ENCODE assay signal across 1 cellular context in genomic region chr11:63974259-63975143, GRCh38.
A peak's percentile ranks its signal among the peaks of the same experiment; 100 is the strongest.
TF ChIP-seq lines count a peak whose summit lies in the region.

COX8A (plus strand) TSS chr11:63974620; CDS start chr11:63974681, 61 bp downstream.

TF ChIP-seq in IMR-90, 13 proteins besides CTCF, POLR2A, EP300 and RAD21:
- TF ChIP-seq USF2 (IDR thresholded peaks at IDR 0.05; ENCODE audit: low read depth, low read length) (0 out of 2 replicates have a peak, but pooled peaks have one; percentile 1), MXI1 (IDR thresholded peaks at IDR 0.05; ENCODE audit: borderline replicate concordance, low read depth, low read length) (no peak), BHLHE40 (IDR thresholded peaks at IDR 0.05; ENCODE audit: low read depth, low read length) (no peak), RCOR1 (IDR thresholded peaks at IDR 0.05; ENCODE audit: insufficient replicate concordance, low read length) (no peak), RFX5 (IDR thresholded peaks at IDR 0.05; ENCODE audit: low read depth, low read length) (no peak), MAZ (IDR thresholded peaks at IDR 0.05; ENCODE audit: borderline replicate concordance, low read depth, low read length) (peak; percentile 99), CEBPB (IDR thresholded peaks at IDR 0.05; ENCODE audit: low read depth, low read length) (peak; percentile 97), ELK1 (IDR thresholded peaks at IDR 0.05; ENCODE audit: borderline replicate concordance, low read depth, low read length) (no peak), FOS (IDR thresholded peaks at IDR 0.05; ENCODE audit: low read depth, low read length) (no peak), CHD1 (IDR thresholded peaks at IDR 0.05; ENCODE audit: low read depth, low read length) (no peak)
TF ChIP-seq in IMR-90: peak in this region for 3.
